Comparison of ENCODE assay signal across 10 cellular contexts in genomic region chr1:204544321-204544720, GRCh38. TPM values are rescaled to one million over a fixed set of nuclear protein-coding genes. Genes with fewer than 3 reads are reported as not detected.
DNase-seq lines count a peak whose midpoint lies in the region; ATAC-seq and TF ChIP-seq lines count a peak whose summit lies in the region.
"Had no signal": no experiment of that assay in that cellular context is flagged by ENCODE, and none has a peak within 500 bp of the region (broad histone marks: within the 10 kb centered on the region; RNA-seq: fewer than 3 reads in every experiment).

No MANE protein-coding gene starts in this region.

- H3K9ac ChIP-seq in GM23248 = no peak overlapping the region

- H3K27me3 ChIP-seq in CD4-positive, alpha-beta memory T cell (ENCODE audit: insufficient read depth, low read length) = no peaks in the 10 kb centered on the region
- H3K27me3 ChIP-seq in GM23248 (replicated peaks; ENCODE audit: insufficient read depth) (no peaks in the 10 kb centered on the region), adrenal gland (no peaks in the 10 kb centered on the region)

- no peaks in the 10 kb centered on the region for H3K9me3 ChIP-seq in CD4-positive, alpha-beta memory T cell (ENCODE audit: control insufficient read depth in 1 of 2, low read length in 2 of 2)
- no peaks in the 10 kb centered on the region for H3K9me3 ChIP-seq in GM23248 (ENCODE audit: low read depth)
- H3K9me3 ChIP-seq in adrenal gland (replicated peaks in 1 of 3) = no peaks in the 10 kb centered on the region

- POLR2A ChIA-PET in CD4-positive, alpha-beta memory T cell (lab: Charles Lee; ENCODE audit: partially characterized antibody) = interaction anchor here (0.6 to 9.3 kb wide), 8 partner anchors 10 to 219 kb away, joined by 3 to 178 read pairs (median 11); partner anchors contain the start of genes MDM4 and PIK3C2B
- POLR2A ChIA-PET in T-cell (lab: Charles Lee) = interaction anchor here (0.5 to 2.5 kb wide), 7 partner anchors 17 to 50 kb away, joined by 3 to 8 read pairs (median 5); partner anchors contain the start of gene MDM4 (in 1 of the 2)

- CTCF ChIA-PET in CD4-positive, alpha-beta memory T cell (lab: Charles Lee; ENCODE audit: partially characterized antibody) = interaction anchor here (1.0 to 2.9 kb wide), 8 partner anchors 20 to 181 kb away, joined by 3 to 15 read pairs (median 4); partner anchors contain the start of gene MDM4
- CTCF ChIA-PET in T-cell (lab: Charles Lee) = interaction anchor here (0.5 to 2.6 kb wide), 8 partner anchors 18 to 792 kb away, joined by 3 to 8 read pairs (median 4); no protein-coding TSS in a partner anchor

- peaks cover 60% of the 10 kb centered on the region for H3K36me3 ChIP-seq in CD4-positive, alpha-beta memory T cell (ENCODE audit: insufficient read depth, low read length)
- H3K36me3 ChIP-seq in GM23248 (ENCODE audit: low read depth) (peaks cover 73% of the 10 kb centered on the region), adrenal gland (replicated peaks in 1 of 2) (peaks cover 0 to 75% of the 10 kb centered on the region in 2 donors)

- 82 to 85% methylated on average over 2 of the region's 2 CpGs for WGBS in GM23248 (ENCODE audit: low coverage in 1 of 2, low lambda C conversion rate in 2 of 2, missing lambda C conversion rate in 2 of 2), 2 experiments
- WGBS in adrenal gland, 4 donors = 78 to 95% (median 88%) methylated on average over 2 of the region's 2 CpGs

- H3K27ac ChIP-seq in CD4-positive, alpha-beta memory T cell (ENCODE audit: low read depth, low read length) = peak overlapping the region; percentile 56
- no peak overlapping the region for H3K27ac ChIP-seq in GM23248
- H3K27ac ChIP-seq in adrenal gland = no peak overlapping the region

- peak; percentile 91 to 97 (median 97) for ATAC-seq in T-cell (replicated peaks in 1 of 4)

- H3K27ac Mint-ChIP-seq in CD4-positive, alpha-beta memory T cell = peak overlapping the region; percentile 25 to 88 (median 76)
- H3K27ac Mint-ChIP-seq in T-cell = peak overlapping the region; percentile 73 to 85
- H3K27ac Mint-ChIP-seq: nephron progenitor cell had no signal

- peaks cover 70 to 79% of the 10 kb centered on the region in 2 donors for H3K36me3 Mint-ChIP-seq in CD4-positive, alpha-beta memory T cell
- peaks cover 80% of the 10 kb centered on the region for H3K36me3 Mint-ChIP-seq in T-cell

- intact Hi-C loops in CD4-positive, alpha-beta memory T cell (cut with micrococcal nuclease) = loop anchor here (2.0 kb wide), 1 partner anchor 28 kb away; the partner anchor contains the start of gene MDM4
- intact Hi-C loops in adrenal gland (cut with DNase I) = no loop called here

- no peaks in the 10 kb centered on the region for H4K20me1 ChIP-seq in GM23248 (ENCODE audit: insufficient read depth)

- no peak for TF ChIP-seq CTCF in foreskin fibroblast (IDR thresholded peaks at IDR 0.05; ENCODE audit: low read depth, low read length)
- no peak for TF ChIP-seq CTCF in adrenal gland (IDR thresholded peaks at IDR 0.05)

- H2AFZ ChIP-seq in GM23248 = no peak overlapping the region

- H3K4me2 ChIP-seq in GM23248 (ENCODE audit: unreplicated experiment) = no peak overlapping the region

- H3K9me2 ChIP-seq in GM23248 (ENCODE audit: insufficient read depth) = no peaks in the 10 kb centered on the region

- in situ Hi-C loops in GM23248 (cut with MboI) = no loop called here

- no peaks in the 10 kb centered on the region for H3K79me2 ChIP-seq in GM23248 (ENCODE audit: insufficient read depth)

- peak overlapping the region; percentile 11 to 80 (median 53) for H3K4me3 Mint-ChIP-seq in CD4-positive, alpha-beta memory T cell
- peak overlapping the region; percentile 13 to 36 (median 31) for H3K4me3 Mint-ChIP-seq in T-cell
- H3K4me3 Mint-ChIP-seq: nephron progenitor cell had no signal

- no peaks in the 10 kb centered on the region for H3F3A ChIP-seq in GM23248 (ENCODE audit: insufficient read depth)

- H3K4me1 ChIP-seq in CD4-positive, alpha-beta memory T cell (ENCODE audit: insufficient read depth, low read length) = peaks cover 51% of the 10 kb centered on the region
- H3K4me1 ChIP-seq in GM23248 (ENCODE audit: insufficient read depth) (peaks cover 13% of the 10 kb centered on the region), adrenal gland (replicated peaks in 1 of 2) (no peaks in the 10 kb centered on the region)

- no peak overlapping the region for H3K4me3 ChIP-seq in CD4-positive, alpha-beta memory T cell (ENCODE audit: low read length in 2 of 2)
- no peak overlapping the region for H3K4me3 ChIP-seq in GM23248
- no peak overlapping the region for H3K4me3 ChIP-seq in foreskin fibroblast (ENCODE audit: low read depth in 1 of 2, low read length in 2 of 2)
- no peak overlapping the region for H3K4me3 ChIP-seq in adrenal gland

- H3K9me3 Mint-ChIP-seq in CD4-positive, alpha-beta memory T cell = no peaks in the 10 kb centered on the region
- H3K9me3 Mint-ChIP-seq in T-cell = no peaks in the 10 kb centered on the region
- H3K9me3 Mint-ChIP-seq: nephron progenitor cell had no signal

- peaks cover 34 to 60% (median 47%) of the 10 kb centered on the region in 4 donors for H3K4me1 Mint-ChIP-seq in CD4-positive, alpha-beta memory T cell
- H3K4me1 Mint-ChIP-seq in T-cell = peaks cover 61 to 71% (median 61%) of the 10 kb centered on the region in 3 donors
- H3K4me1 Mint-ChIP-seq: nephron progenitor cell had no signal

- H3K27me3 Mint-ChIP-seq in CD4-positive, alpha-beta memory T cell = no peaks in the 10 kb centered on the region
- no peaks in the 10 kb centered on the region for H3K27me3 Mint-ChIP-seq in T-cell

- no peak for TF ChIP-seq POLR2A in adrenal gland (IDR thresholded peaks at IDR 0.05)

- peak; percentile 51 to 72 (median 62) for DNase-seq in CD4-positive, alpha-beta memory T cell
- DNase-seq in GM23248 = peak; percentile 49
- peak in 4 of 34 experiments; percentile 9 to 22 (median 12) for DNase-seq in T-cell
- DNase-seq in foreskin fibroblast = peak; percentile 47 to 66
- DNase-seq in activated gamma-delta T cell (lab: John Stamatoyannopoulos, UW) = no peak
- no peak for DNase-seq in amygdala (lab: John Stamatoyannopoulos, UW)
- no peak for DNase-seq in DMS114 treated with DMSO at 0.1 percent for 48 hours (lab: John Stamatoyannopoulos, UW; ENCODE audit: unreplicated experiment)
- no peak for DNase-seq in adrenal gland
- DNase-seq: NCI-H2029 treated with DMSO at 0.1 percent for 48 hours, nephron progenitor cell had no signal

RNA-seq across cellular contexts. Expression of gene MDM4, which starts 28.1 kb away (rescaled TPM):
- 100 to 1,000 TPM; 213 to 237 TPM for total RNA-seq in CD4-positive, alpha-beta memory T cell
- polyA plus RNA-seq in CD4-positive, alpha-beta memory T cell = 10 to 100 TPM in 1 of 2 donors, 1 to 10 TPM in 1; 7.7 to 26.8 TPM
- total RNA-seq in GM23248 (2014; rRNA removed; shearing (Covaris generic)) = 12.6 and 17.2 TPM in 2 replicates
- polyA plus RNA-seq in GM23248 (2016; fragmentation: Nextera tagmentation; extraction: Ambion mirVana) (9.6 and 11.7 TPM in 2 replicates), adrenal gland (10 to 100 TPM; 13.0 to 24.3 (median 15.9) TPM)
- total RNA-seq in T-cell (100 to 1,000 TPM; 168 to 288 (median 183) TPM), adrenal gland (10 to 100 TPM; 11.3 to 77.4 (median 46.6) TPM)

RNA-seq across cellular contexts. Expression of gene PIK3C2B, which starts 49.7 kb away (rescaled TPM):
- total RNA-seq in CD4-positive, alpha-beta memory T cell = 10 to 100 TPM; 43.4 to 46.9 TPM
- 1 to 10 TPM in 1 of 2 donors, under 1 TPM in 1; 0.13 to 4.1 TPM for polyA plus RNA-seq in CD4-positive, alpha-beta memory T cell
- 0.63 and 0.76 TPM in 2 replicates for total RNA-seq in GM23248 (2014; rRNA removed; shearing (Covaris generic))
- polyA plus RNA-seq in GM23248 (2016; fragmentation: Nextera tagmentation; extraction: Ambion mirVana) (0.20 and 0.53 TPM in 2 replicates), adrenal gland (10 to 100 TPM in 1 of 3 donors, 1 to 10 TPM in 2; 2.3 to 16.5 (median 2.8) TPM)
- total RNA-seq in T-cell (10 to 100 TPM; 33.4 to 44.1 (median 36.0) TPM), adrenal gland (10 to 100 TPM in 7 of 8 donors, 1 to 10 TPM in 1; 9.8 to 22.9 (median 16.5) TPM)

Comparison
In these comparisons a context has a peak if more than half of its experiments do, and no peak if none do; other contexts are left out.
1. DNase-seq: peak in CD4-positive, alpha-beta memory T cell (5 of 5), GM23248 (single experiment) and foreskin fibroblast (2 of 2); none in activated gamma-delta T cell (single experiment), amygdala (0 of 56), DMS114 treated with DMSO at 0.1 percent for 48 hours (single experiment) and adrenal gland (0 of 7).